Comparison of ENCODE assay signal across 9 cellular contexts in genomic region chr11:3609416-3610265, GRCh38. TPM values are rescaled to one million over a fixed set of nuclear protein-coding genes. Genes with fewer than 3 reads are reported as not detected.
DNase-seq lines count a peak whose midpoint lies in the region; ATAC-seq lines count a peak whose summit lies in the region.
"Had no signal": no experiment of that assay in that cellular context is flagged by ENCODE, and none has a peak within 500 bp of the region (broad histone marks: within the 10 kb centered on the region; RNA-seq: fewer than 3 reads in every experiment).

No MANE protein-coding gene starts in this region.

- no peak overlapping the region for H3K27ac Mint-ChIP-seq in activated T-cell treated with anti-CD3 and anti-CD28 coated beads, Interleukin-2, amount 50 U/mL, for 72 hours

- H3K36me3 Mint-ChIP-seq in activated T-cell treated with anti-CD3 and anti-CD28 coated beads, Interleukin-2, amount 50 U/mL, for 72 hours (ENCODE audit: insufficient read depth in 2 of 2) = no peaks in the 10 kb centered on the region

- no peaks in the 10 kb centered on the region for H3K9me3 Mint-ChIP-seq in activated T-cell treated with anti-CD3 and anti-CD28 coated beads, Interleukin-2, amount 50 U/mL, for 72 hours

- no peaks in the 10 kb centered on the region for H3K27me3 Mint-ChIP-seq in activated T-cell treated with anti-CD3 and anti-CD28 coated beads, Interleukin-2, amount 50 U/mL, for 72 hours (ENCODE audit: low read depth)

- peak in 1 of 2 donors; percentile 37 for ATAC-seq in activated T-cell treated with anti-CD3 and anti-CD28 coated beads, Interleukin-2, amount 50 U/mL, for 72 hours (replicated peaks in 1 of 2)
- ATAC-seq in stimulated activated naive CD8-positive, alpha-beta T cell treated with anti-CD3 and anti-CD28 coated beads, Interleukin-15, Interleukin-2, amounts not matched to agents 100 U/mL and 50 U/mL, for 24 hours = no peak
- ATAC-seq in GM21529 (IDR thresholded peaks at IDR 0.05; ENCODE audit: unreplicated experiment) (no peak), GM18870 (IDR thresholded peaks at IDR 0.05; ENCODE audit: unreplicated experiment) (no peak)

- H3K4me3 Mint-ChIP-seq in activated T-cell treated with anti-CD3 and anti-CD28 coated beads, Interleukin-2, amount 50 U/mL, for 72 hours = no peak overlapping the region

- DNase-seq in stimulated activated CD4-positive, alpha-beta T cell treated with anti-CD3 and anti-CD28 coated beads, Interleukin-2, amount 100 ng/mL, for 48 hours = peak; percentile 24 to 51
- no peak for DNase-seq in stimulated activated CD4-positive, alpha-beta T cell treated with anti-CD3 and anti-CD28 coated beads, Interleukin-4, amount 100 ng/mL, for 4 hours
- DNase-seq in NAMALWA (ENCODE audit: low spot score) = peak; percentile 72
- DNase-seq in activated T-cell treated with anti-CD3 and anti-CD28 coated beads, Interleukin-2, amount 50 U/mL, for 72 hours = peak; percentile 26 to 48
- peak; percentile 72 for DNase-seq in iPS DF 4.7 (ENCODE audit: extremely low read depth, low spot score)
- DNase-seq in stimulated activated naive CD8-positive, alpha-beta T cell treated with anti-CD3 and anti-CD28 coated beads, Interleukin-15, Interleukin-2, amounts not matched to agents 100 U/mL and 50 U/mL, for 24 hours = peak; percentile 21

- H3K4me1 Mint-ChIP-seq in activated T-cell treated with anti-CD3 and anti-CD28 coated beads, Interleukin-2, amount 50 U/mL, for 72 hours (ENCODE audit: low read depth) = peaks cover 10% of the 10 kb centered on the region

RNA-seq across cellular contexts. Expression of gene ART5, which starts 32.2 kb away (rescaled TPM):
- total RNA-seq in activated T-cell treated with anti-CD3 and anti-CD28 coated beads, Interleukin-2, amount 50 U/mL, for 72 hours = not detected
- total RNA-seq: temporal lobe had no signal

RNA-seq across cellular contexts. Expression of gene ART1, which starts 35.3 kb away (rescaled TPM):
- not detected for total RNA-seq in activated T-cell treated with anti-CD3 and anti-CD28 coated beads, Interleukin-2, amount 50 U/mL, for 72 hours
- total RNA-seq: temporal lobe had no signal

Comparison
In these comparisons a context has a peak if more than half of its experiments do, and no peak if none do; other contexts are left out.
1. DNase-seq: peak in stimulated activated CD4-positive, alpha-beta T cell treated with anti-CD3 and anti-CD28 coated beads, Interleukin-2, amount 100 ng/mL, for 48 hours (2 of 2), NAMALWA (single experiment), activated T-cell treated with anti-CD3 and anti-CD28 coated beads, Interleukin-2, amount 50 U/mL, for 72 hours (2 of 2), iPS DF 4.7 (single experiment) and stimulated activated naive CD8-positive, alpha-beta T cell treated with anti-CD3 and anti-CD28 coated beads, Interleukin-15, Interleukin-2, amounts not matched to agents 100 U/mL and 50 U/mL, for 24 hours (single experiment); none in stimulated activated CD4-positive, alpha-beta T cell treated with anti-CD3 and anti-CD28 coated beads, Interleukin-4, amount 100 ng/mL, for 4 hours (0 of 2).